Comparison of ENCODE assay signal across 8 cellular contexts in genomic region chr2:98757904-98758421, GRCh38. TPM values are rescaled to one million over a fixed set of nuclear protein-coding genes. Genes with fewer than 3 reads are reported as not detected.
DNase-seq lines count a peak whose midpoint lies in the region; ATAC-seq, FAIRE-seq and TF ChIP-seq lines count a peak whose summit lies in the region.

No MANE protein-coding gene starts in this region.

- POLR2A ChIA-PET in activated CD8-positive, alpha-beta T cell treated with anti-CD3 and anti-CD28 coated beads for 36 hours (lab: Charles Lee): interaction anchor here (0.6 to 4.3 kb wide), 11 partner anchors 9 to 105 kb away, joined by 3 to 38 read pairs (median 4); partner anchors contain the start of gene MGAT4A

- peak; percentile 94 for FAIRE-seq in GM12892 (lab: Jason Lieb, UNC)

- no peaks in the 10 kb centered on the region for H3K36me3 Mint-ChIP-seq in activated CD8-positive, alpha-beta T cell treated with anti-CD3 and anti-CD28 coated beads for 36 hours (ENCODE audit: low read depth)

- H3K9me3 Mint-ChIP-seq in activated CD8-positive, alpha-beta T cell treated with anti-CD3 and anti-CD28 coated beads for 36 hours: no peaks in the 10 kb centered on the region

- peaks cover 7% of the 10 kb centered on the region for H3K4me1 ChIP-seq in ovary (ENCODE audit: insufficient read depth)

- WGBS in ovary, 3 donors: 1 to 7% (median 3%) methylated on average over 9 of the region's 9 CpGs

- H3K27me3 ChIP-seq in ovary: no peaks in the 10 kb centered on the region

- no peaks in the 10 kb centered on the region for H3K9me3 ChIP-seq in ovary

- peaks cover 50% of the 10 kb centered on the region for H3K4me1 Mint-ChIP-seq in activated CD8-positive, alpha-beta T cell treated with anti-CD3 and anti-CD28 coated beads for 36 hours (ENCODE audit: low read depth)

- no peak for TF ChIP-seq CTCF in activated CD8-positive, alpha-beta T cell treated with anti-CD3 and anti-CD28 coated beads for 36 hours (IDR thresholded peaks at IDR 0.05)
- TF ChIP-seq CTCF in ovary (IDR thresholded peaks at IDR 0.05): no peak

- H3K4me3 ChIP-seq in ovary: no peak overlapping the region

- H3K4me3 Mint-ChIP-seq in activated CD8-positive, alpha-beta T cell treated with anti-CD3 and anti-CD28 coated beads for 36 hours: peak overlapping the region; percentile 57

- no peak overlapping the region for H3K27ac ChIP-seq in ovary

- peak; percentile 90 for ATAC-seq in HG02588 (IDR thresholded peaks at IDR 0.05; ENCODE audit: unreplicated experiment)
- ATAC-seq in activated CD8-positive, alpha-beta T cell treated with anti-CD3 and anti-CD28 coated beads for 36 hours: peak; percentile 69
- peak; percentile 96 for ATAC-seq in esophagus mucosa

- intact Hi-C loops in activated CD8-positive, alpha-beta T cell treated with anti-CD3 and anti-CD28 coated beads for 36 hours (cut with micrococcal nuclease): no loop called here
- intact Hi-C loops in ovary (cut with DNase I): no loop called here

- CTCF ChIA-PET in activated CD8-positive, alpha-beta T cell treated with anti-CD3 and anti-CD28 coated beads for 36 hours (lab: Charles Lee): interaction anchor here (1.0 to 4.2 kb wide), 12 partner anchors 9 to 109 kb away, joined by 3 to 22 read pairs (median 4); no protein-coding TSS in a partner anchor

- TF ChIP-seq POLR2A in GM12892 (IDR thresholded peaks at IDR 0.05; ENCODE audit: low read depth, low read length) (no peak), ovary (IDR thresholded peaks at IDR 0.05) (no peak)

- peak overlapping the region; percentile 89 for H3K27ac Mint-ChIP-seq in activated CD8-positive, alpha-beta T cell treated with anti-CD3 and anti-CD28 coated beads for 36 hours

- H3K36me3 ChIP-seq in ovary: no peaks in the 10 kb centered on the region

- DNase-seq in GM12892 (ENCODE audit: insufficient read length): peak; percentile 44
- DNase-seq in NCI-H1694 (lab: John Stamatoyannopoulos, UW): peak; percentile 29
- DNase-seq in activated CD8-positive, alpha-beta T cell treated with anti-CD3 and anti-CD28 coated beads for 36 hours: peak; percentile 73
- DNase-seq in ovary: peak; percentile 52 to 78 (median 72)
- no peak for DNase-seq in NCI-H345 treated with DMSO at 0.1 percent for 48 hours (lab: John Stamatoyannopoulos, UW; ENCODE audit: unreplicated experiment)
- no peak for DNase-seq in NCI-H526 treated with DMSO at 0.1 percent for 48 hours (lab: John Stamatoyannopoulos, UW)

- no peaks in the 10 kb centered on the region for H3K27me3 Mint-ChIP-seq in activated CD8-positive, alpha-beta T cell treated with anti-CD3 and anti-CD28 coated beads for 36 hours

- TF ChIP-seq EP300 in ovary (IDR thresholded peaks at IDR 0.05): no peak

RNA-seq across cellular contexts. Expression of gene MGAT4A, which starts 27.0 kb away (rescaled TPM):
- 20.5 TPM for polyA plus RNA-seq in GM12892 (2012; ENCODE audit: missing spikeins)
- total RNA-seq in activated CD8-positive, alpha-beta T cell treated with anti-CD3 and anti-CD28 coated beads for 36 hours: 10 to 100 TPM; 57.6 to 59.0 TPM
- total RNA-seq in esophagus mucosa: 5.6 TPM
- 10 to 100 TPM in 5 of 7 donors, 1 to 10 TPM in 2; 8.3 to 14.7 (median 13.6) TPM for total RNA-seq in ovary
- polyA plus RNA-seq in ovary: 1 to 10 TPM; 3.9 to 9.5 TPM

Comparison
In these comparisons a context has a peak if more than half of its experiments do, and no peak if none do; other contexts are left out.
1. DNase-seq: peak in GM12892 (single experiment), NCI-H1694 (single experiment), activated CD8-positive, alpha-beta T cell treated with anti-CD3 and anti-CD28 coated beads for 36 hours (single experiment) and ovary (5 of 5); none in NCI-H345 treated with DMSO at 0.1 percent for 48 hours (single experiment) and NCI-H526 treated with DMSO at 0.1 percent for 48 hours (single experiment).
2. Peak in every context shown above with its lines, with median percentiles within 50 percentile points of each other: ATAC-seq.